In the genomic region with DNA sequence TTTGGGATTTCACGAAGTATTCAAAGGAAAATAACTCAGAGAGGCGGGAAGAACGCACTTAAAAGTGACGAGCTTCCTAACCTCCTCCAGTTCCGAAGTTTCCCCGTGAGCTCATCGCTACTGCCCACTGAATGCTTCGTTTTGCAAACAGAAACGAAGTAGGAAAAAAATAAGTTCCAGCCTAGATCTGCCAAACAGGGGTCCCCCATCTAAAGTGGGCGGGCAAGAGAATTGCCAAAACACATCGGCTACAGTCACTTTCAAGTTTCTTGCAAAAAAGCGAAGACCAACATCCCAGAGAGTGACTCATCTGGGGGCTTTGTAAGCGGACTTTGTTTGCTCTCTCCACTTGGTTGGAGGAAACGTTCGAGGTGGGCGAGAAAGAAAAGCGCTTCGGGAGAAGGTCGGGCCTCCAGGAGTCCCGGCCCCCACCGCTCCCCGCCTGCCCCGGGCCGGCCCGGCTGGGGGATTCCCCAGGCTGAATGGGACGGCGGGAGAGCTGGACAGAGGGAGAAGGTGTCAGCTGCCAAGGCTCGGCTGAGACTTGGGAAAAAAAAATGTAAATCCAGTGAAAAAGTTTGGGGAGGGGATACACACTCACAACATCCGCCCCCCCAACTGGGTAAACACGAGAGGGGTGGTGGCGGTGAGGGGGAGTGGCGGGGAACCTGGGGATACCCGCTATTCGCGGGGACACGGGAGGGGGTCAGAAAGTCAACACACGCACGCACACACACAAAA, we compare ENCODE assay signal across 7 cellular contexts. TPM values are rescaled to one million over a fixed set of nuclear protein-coding genes. Genes with fewer than 3 reads are reported as not detected.
DNase-seq lines count a peak whose midpoint lies in the region; ATAC-seq, FAIRE-seq and TF ChIP-seq lines count a peak whose summit lies in the region.

No MANE protein-coding gene starts in this region.

- intact Hi-C loops in sciatic nerve (cut with DNase I), result no loop called here

- in situ Hi-C loops in astrocyte of the spinal cord (cut with HindIII; ENCODE audit: low sequenced_read_pairs), result no loop called here

- DNase-seq in GM12892 (ENCODE audit: insufficient read length) (no peak), SW480 (ENCODE audit: low spot score) (peak; percentile 67), astrocyte of the spinal cord (ENCODE audit: low read depth, low spot score) (peak; percentile 86), sciatic nerve (ENCODE audit: low spot score) (peak; percentile 74)

- no peak for TF ChIP-seq POLR2A in GM12892 (IDR thresholded peaks at IDR 0.05; ENCODE audit: low read depth, low read length)

- ATAC-seq in HG03139 (IDR thresholded peaks at IDR 0.05; ENCODE audit: unreplicated experiment) (peak; percentile 8), sciatic nerve (peak; percentile 74), HG03097 (IDR thresholded peaks at IDR 0.05; ENCODE audit: low FRiP score, unreplicated experiment) (no peak)

- H3K4me3 ChIP-seq in astrocyte of the spinal cord (ENCODE audit: low read depth, low read length) (peak overlapping the region; percentile 84), iPS-11a (ENCODE audit: low read depth, low read length) (peak overlapping the region; percentile 78)

- FAIRE-seq in GM12892 (lab: Jason Lieb, UNC), result peak; percentile 5

- no peak for TF ChIP-seq CTCF in astrocyte of the spinal cord (IDR thresholded peaks at IDR 0.05; ENCODE audit: low read depth, low read length)

RNA-seq across cellular contexts. Expression of a gene that starts 1.0 kb away (rescaled TPM):
- polyA plus RNA-seq in GM12892 (2012; ENCODE audit: missing spikeins), result 12.5 TPM
- 73.8 TPM for total RNA-seq in sciatic nerve

RNA-seq across cellular contexts. Expression of a gene that starts 20.0 kb away (rescaled TPM):
- polyA plus RNA-seq in GM12892 (2012; ENCODE audit: missing spikeins), result 199 TPM
- 169 TPM for total RNA-seq in sciatic nerve

RNA-seq across cellular contexts. Expression of a gene that starts 31.8 kb away (rescaled TPM):
- 1.2 TPM for polyA plus RNA-seq in GM12892 (2012; ENCODE audit: missing spikeins)
- total RNA-seq in sciatic nerve, result 44.3 TPM
